9 cellular contexts compared by ENCODE assay signal in the genomic region with DNA sequence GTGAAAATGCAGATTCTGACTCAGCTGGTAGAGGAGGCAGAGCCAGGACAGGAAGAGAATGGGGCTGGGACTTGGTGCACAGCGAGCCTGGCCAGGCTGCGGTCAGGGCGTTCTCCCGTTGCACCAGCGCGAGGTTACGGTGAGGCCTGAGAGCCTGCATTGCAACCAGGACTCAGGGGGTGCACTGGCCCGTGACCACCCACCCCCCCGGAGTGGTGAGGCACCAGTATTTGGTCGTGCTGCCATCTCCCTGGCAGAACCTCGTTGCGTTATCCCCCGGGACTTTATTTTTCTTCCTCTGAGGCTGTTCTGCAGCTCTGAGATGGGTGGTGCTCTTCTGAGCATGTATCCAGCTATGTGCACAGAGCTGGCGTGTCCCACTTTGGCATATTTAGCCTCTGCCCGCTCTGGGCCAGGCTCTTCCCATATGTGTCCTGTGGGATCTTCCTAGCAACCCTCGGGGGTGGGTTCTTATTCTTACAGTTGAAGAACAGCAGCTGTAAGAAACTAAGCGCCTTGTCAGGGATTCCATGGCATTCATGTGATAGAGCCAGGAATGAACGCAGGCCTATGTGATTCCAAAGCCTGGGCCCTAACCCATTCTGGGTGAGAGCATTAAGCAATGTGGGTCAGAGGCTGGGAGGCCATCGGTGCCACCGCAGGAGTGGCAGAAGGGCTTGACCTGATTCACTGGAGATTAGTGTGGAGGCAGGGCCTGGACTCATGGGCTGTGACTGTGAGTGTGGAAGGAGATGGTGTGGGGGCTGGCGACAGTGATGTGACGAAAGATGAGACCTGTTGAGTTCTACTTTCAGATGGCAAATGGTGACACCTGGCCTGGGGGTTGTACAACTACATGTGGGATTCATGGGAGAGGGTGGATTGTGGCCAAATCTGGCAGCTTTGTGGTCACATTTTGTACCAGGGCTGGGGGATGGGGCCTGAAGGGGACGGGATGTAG. TPM values are rescaled to one million over a fixed set of nuclear protein-coding genes. Genes with fewer than 3 reads are reported as not detected.
A peak's percentile ranks its signal among the peaks of the same experiment; 100 is the strongest.
DNase-seq lines count a peak whose midpoint lies in the region; ATAC-seq and TF ChIP-seq lines count a peak whose summit lies in the region.
"Had no signal": no experiment of that assay in that cellular context is flagged by ENCODE, and none has a peak within 500 bp of the region (broad histone marks: within the 10 kb centered on the region; RNA-seq: fewer than 3 reads in every experiment).

No MANE protein-coding gene starts in this region.

- H3K27me3 Mint-ChIP-seq in WTC11 (ENCODE audit: low read depth) (peaks cover 16% of the 10 kb centered on the region), natural killer cell (ENCODE audit: low read depth in 2 of 2) (no peaks in the 10 kb centered on the region)

- H3K36me3 Mint-ChIP-seq in WTC11 (no peaks in the 10 kb centered on the region), natural killer cell (no peaks in the 10 kb centered on the region)

- H2AFZ ChIP-seq in hepatocyte, result no peak overlapping the region

- H3K4me3 Mint-ChIP-seq in WTC11 (no peak overlapping the region), natural killer cell (peak overlapping the region; percentile 28)

- peak; percentile 39 for ATAC-seq in GM21447 (IDR thresholded peaks at IDR 0.05; ENCODE audit: unreplicated experiment)
- no peak for ATAC-seq in WTC11
- ATAC-seq in natural killer cell, result no peak
- no peak for ATAC-seq in GM18505 (IDR thresholded peaks at IDR 0.05; ENCODE audit: unreplicated experiment)

- peaks cover 76% of the 10 kb centered on the region for H4K20me1 ChIP-seq in hepatocyte (ENCODE audit: insufficient read depth, poor library complexity, severe bottlenecking)

- TF ChIP-seq CTCF in WTC11 (IDR thresholded peaks at IDR 0.05) (no peak), natural killer cell (IDR thresholded peaks at IDR 0.05) (no peak), hepatocyte (IDR thresholded peaks at IDR 0.05; ENCODE audit: poor library complexity) (no peak)

- no peak for TF ChIP-seq POLR2A in GM18505 (IDR thresholded peaks at IDR 0.05; ENCODE audit: borderline replicate concordance, extremely low read depth, insufficient read depth, insufficient read length)

- CTCF ChIA-PET in WTC11 (lab: Charles Lee), result interaction anchor here (2.4 to 6.9 kb wide), 2 partner anchors 22 to 55 kb away, joined by 8 to 118 read pairs; partner anchors contain the start of gene GRPEL1

- no peak overlapping the region for H3K4me2 ChIP-seq in hepatocyte

- H3K9me3 Mint-ChIP-seq in WTC11, result no peaks in the 10 kb centered on the region
- H3K9me3 Mint-ChIP-seq in natural killer cell, result no peaks in the 10 kb centered on the region

- POLR2A ChIA-PET in WTC11 (lab: Charles Lee), result no interaction called here

- no peaks in the 10 kb centered on the region for H3K36me3 ChIP-seq in hepatocyte (replicated peaks; ENCODE audit: insufficient read depth, low read depth)
- H3K36me3 ChIP-seq: ovary had no signal

- H3K27ac ChIP-seq in hepatocyte, result no peak overlapping the region
- H3K27ac ChIP-seq: ovary had no signal

- H3K4me1 ChIP-seq in hepatocyte (ENCODE audit: insufficient read depth), result peaks cover 25% of the 10 kb centered on the region

- no peaks in the 10 kb centered on the region for H3K9me3 ChIP-seq in hepatocyte (ENCODE audit: low read depth)
- H3K9me3 ChIP-seq: ovary had no signal

- H3K27me3 ChIP-seq in hepatocyte, result no peaks in the 10 kb centered on the region
- H3K27me3 ChIP-seq: ovary had no signal

- H3K9me2 ChIP-seq in hepatocyte (replicated peaks; ENCODE audit: insufficient read depth), result no peaks in the 10 kb centered on the region

- H3K79me2 ChIP-seq in hepatocyte, result peaks cover 77% of the 10 kb centered on the region

- no peak overlapping the region for H3K4me3 ChIP-seq in hepatocyte
- H3K4me3 ChIP-seq: ovary had no signal

- in situ Hi-C loops in Caki2 (cut with HindIII; ENCODE audit: low pct_unique_long_range_greater_than_20kb, low sequenced_read_pairs), result no loop called here

- 92% methylated on average over 23 of the region's 23 CpGs for WGBS in hepatocyte (ENCODE audit: low lambda C conversion rate, missing lambda C conversion rate)

- peaks cover 44% of the 10 kb centered on the region for H3K4me1 Mint-ChIP-seq in WTC11
- H3K4me1 Mint-ChIP-seq in natural killer cell, result peaks cover 39 to 71% of the 10 kb centered on the region in 2 donors

- DNase-seq in Caki2 (ENCODE audit: low read depth) (peak; percentile 85), WTC11 (ENCODE audit: low spot score) (no peak), natural killer cell (no peak), pons (ENCODE audit: low spot score) (no peak), hepatocyte (ENCODE audit: low spot score) (no peak), HPDE6-E6E7 (ENCODE audit: extremely low spot score) (no peak)

- peak overlapping the region; percentile 69; the same call in 1 of the 2 replicates for H3K27ac Mint-ChIP-seq in WTC11
- peak overlapping the region in 1 of 2 donors; percentile 53 for H3K27ac Mint-ChIP-seq in natural killer cell

- intact Hi-C loops in natural killer cell (cut with micrococcal nuclease), result no loop called here

TF ChIP-seq in WTC11, 78 proteins besides CTCF, POLR2A, EP300 and RAD21 (continues in another document):
- TF ChIP-seq ZNF423 (CRISPR knock-in tag; IDR thresholded peaks at IDR 0.05) (no peak), GRHL2 (CRISPR knock-in tag; IDR thresholded peaks at IDR 0.05; ENCODE audit: insufficient replicate concordance, severe bottlenecking) (no peak), ZNF396 (CRISPR knock-in tag; IDR thresholded peaks at IDR 0.05; ENCODE audit: borderline replicate concordance) (no peak), PRDM15 (CRISPR knock-in tag; IDR thresholded peaks at IDR 0.05) (no peak), SMAD4 (CRISPR knock-in tag; IDR thresholded peaks at IDR 0.05) (no peak), E2F1 (CRISPR knock-in tag; IDR thresholded peaks at IDR 0.05) (no peak), KAT7 (CRISPR knock-in tag; IDR thresholded peaks at IDR 0.05; ENCODE audit: borderline replicate concordance) (no peak), NFE2L1 (CRISPR knock-in tag; IDR thresholded peaks at IDR 0.05) (no peak), TCF7 (CRISPR knock-in tag; IDR thresholded peaks at IDR 0.05; ENCODE audit: low read depth) (no peak), MXD4 (CRISPR knock-in tag; IDR thresholded peaks at IDR 0.05; ENCODE audit: borderline replicate concordance) (no peak), FOXP1 (CRISPR knock-in tag; IDR thresholded peaks at IDR 0.05; ENCODE audit: borderline replicate concordance) (no peak)
- TF ChIP-seq, protein P1, sequence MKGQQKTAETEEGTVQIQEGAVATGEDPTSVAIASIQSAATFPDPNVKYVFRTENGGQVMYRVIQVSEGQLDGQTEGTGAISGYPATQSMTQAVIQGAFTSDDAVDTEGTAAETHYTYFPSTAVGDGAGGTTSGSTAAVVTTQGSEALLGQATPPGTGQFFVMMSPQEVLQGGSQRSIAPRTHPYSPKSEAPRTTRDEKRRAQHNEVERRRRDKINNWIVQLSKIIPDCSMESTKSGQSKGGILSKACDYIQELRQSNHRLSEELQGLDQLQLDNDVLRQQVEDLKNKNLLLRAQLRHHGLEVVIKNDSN (CRISPR knock-in tag; IDR thresholded peaks at IDR 0.05), result no peak

RNA-seq across cellular contexts. Expression of gene TADA2B, which starts 3.1 kb away (rescaled TPM):
- 9.0 and 10.9 TPM in 2 replicates for total RNA-seq in Caki2 (2014; rRNA removed; shearing (Covaris generic); ENCODE audit: low replicate concordance)
- total RNA-seq in WTC11 (2021) (12.2 to 14.3 TPM (median 13.1 TPM) in 3 replicates), natural killer cell (10 to 100 TPM; 22.7 to 36.3 (median 35.9) TPM), hepatocyte (15.4 and 18.5 TPM in 2 replicates)
- polyA plus RNA-seq in hepatocyte, result 18.2 and 20.1 TPM in 2 replicates

RNA-seq across cellular contexts. Expression of gene GRPEL1, which starts 21.6 kb away (rescaled TPM):
- total RNA-seq in Caki2 (2014; rRNA removed; shearing (Covaris generic); ENCODE audit: low replicate concordance), result 20.2 and 23.0 TPM in 2 replicates
- total RNA-seq in WTC11 (2021) (45.9 to 50.1 TPM (median 50.0 TPM) in 3 replicates), natural killer cell (10 to 100 TPM; 20.1 to 37.8 (median 36.8) TPM), hepatocyte (28.3 and 35.5 TPM in 2 replicates)
- polyA plus RNA-seq in hepatocyte, result 53.9 and 56.5 TPM in 2 replicates
